In the genomic region with DNA sequence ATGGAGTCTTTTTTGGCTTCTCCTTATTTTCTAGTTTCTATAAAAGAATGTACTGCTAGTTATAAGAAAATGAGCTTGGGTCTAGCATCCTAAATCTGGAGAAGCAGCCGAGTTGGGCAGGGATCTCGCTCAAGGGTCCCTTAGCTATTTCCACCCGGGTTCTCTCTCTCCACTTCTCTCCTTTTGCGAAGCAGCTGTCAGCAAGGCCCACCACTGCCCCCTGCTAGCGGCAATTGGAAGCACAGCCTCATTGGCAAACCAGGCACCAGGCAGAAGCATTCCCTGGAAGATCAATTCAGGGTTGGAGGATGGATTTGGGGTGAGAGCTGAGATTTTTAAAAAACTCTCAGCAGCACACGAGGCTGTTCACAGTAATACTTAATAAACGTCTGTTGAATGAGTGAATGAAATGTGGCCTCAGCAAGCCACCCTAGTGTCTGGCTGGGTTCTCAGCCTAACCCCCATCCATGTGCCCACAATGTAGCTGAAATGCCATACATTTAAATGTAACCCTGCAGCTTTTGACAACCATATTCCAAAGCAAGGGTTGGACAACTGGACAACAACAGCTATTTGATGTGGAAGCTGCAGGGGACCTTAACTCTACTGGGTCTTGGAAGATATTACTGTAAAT, we compare ENCODE assay signal across 8 cellular contexts. TPM values are rescaled to one million over a fixed set of nuclear protein-coding genes. Genes with fewer than 3 reads are reported as not detected.
DNase-seq lines count a peak whose midpoint lies in the region; ATAC-seq lines count a peak whose summit lies in the region.

No MANE protein-coding gene starts in this region.

- intact Hi-C loops in left colon (cut with DNase I, micrococcal nuclease), result loop anchor here (2.0 to 10.0 kb wide), 2 partner anchors 61 to 65 kb away; no protein-coding TSS in a partner anchor

- H3K4me1 ChIP-seq in HAP-1, result no peaks in the 10 kb centered on the region

- H3K27me3 ChIP-seq in HAP-1 (ENCODE audit: low read depth), result no peaks in the 10 kb centered on the region

- H3K4me3 ChIP-seq in HAP-1, result no peak overlapping the region

- ATAC-seq in left colon (peak; percentile 82), HG03565 (IDR thresholded peaks at IDR 0.05; ENCODE audit: unreplicated experiment) (no peak)

- DNase-seq in COLO668 (lab: John Stamatoyannopoulos, UW; ENCODE audit: unreplicated experiment) (peak; percentile 38), HAP-1 (ENCODE audit: low spot score in 2 of 2) (peak; percentile 44 to 83), NCI-H2196 (lab: John Stamatoyannopoulos, UW; ENCODE audit: unreplicated experiment) (peak; percentile 38), left colon (peak; percentile 68 to 83)
- peak; percentile 61 for DNase-seq in activated CD4-positive, alpha-beta T cell treated with anti-CD3 and anti-CD28 coated beads for 1 hour
- peak; percentile 58 for DNase-seq in central memory CD4-positive, alpha-beta T cell
- peak; percentile 77 for DNase-seq in stimulated activated CD4-positive, alpha-beta T cell treated with anti-CD3 and anti-CD28 coated beads, Interleukin-4, amount 100 ng/mL, for 1 hour

- no peaks in the 10 kb centered on the region for H3K9me3 ChIP-seq in HAP-1

- in situ Hi-C loops in HAP-1 (cut with MboI; ENCODE audit: low sequenced_read_pairs), result no loop called here

- H3K36me3 ChIP-seq in HAP-1 (replicated peaks), result peaks cover 24% of the 10 kb centered on the region

RNA-seq across cellular contexts. Expression of gene TNIP1, which starts 34.6 kb away (rescaled TPM):
- total RNA-seq in left colon, result 100 to 1,000 TPM; 200 to 215 TPM

RNA-seq across cellular contexts. Expression of gene ANXA6, which starts 42.2 kb away (rescaled TPM):
- total RNA-seq in left colon, result 10 to 100 TPM; 20.3 to 46.8 TPM
